In the genomic region with DNA sequence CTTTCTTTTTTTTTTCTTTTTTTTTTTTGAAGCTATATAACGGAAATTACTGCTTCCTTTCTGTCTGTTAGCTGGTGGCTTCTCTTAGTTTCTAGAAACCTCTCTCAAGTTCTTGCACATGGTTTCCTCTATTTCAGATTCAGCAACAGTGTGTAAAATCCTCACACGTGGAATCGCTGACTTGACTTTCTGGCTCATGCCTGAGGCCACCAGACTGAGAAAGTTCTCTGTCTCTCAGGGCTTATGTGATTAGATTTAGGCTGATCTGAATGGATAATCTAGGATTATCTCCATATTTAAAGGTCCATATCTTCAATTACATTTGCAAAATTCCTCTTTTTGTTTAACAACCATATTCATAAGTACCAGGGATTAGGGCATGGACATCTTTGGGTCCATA, we compare ENCODE assay signal across 37 cellular contexts.
"Had no signal": no experiment of that assay in that cellular context is flagged by ENCODE, and none has a peak within 500 bp of the region (broad histone marks: within the 10 kb centered on the region; RNA-seq: fewer than 3 reads in every experiment).

No MANE protein-coding gene starts in this region.

- H3K27me3 ChIP-seq: ascending aorta, cardiac muscle cell had no signal

- H3K4me3 Mint-ChIP-seq: activated CD4-positive, alpha-beta memory T cell treated with anti-CD3 and anti-CD28 coated beads, Interleukin-2, amount 10 ng/mL, durations not matched to agents 7 days and 5 days; activated CD4-positive, alpha-beta T cell treated with anti-CD3 and anti-CD28 coated beads for 36 hours; activated CD4-positive, alpha-beta T cell treated with anti-CD3 and anti-CD28 coated beads, Interleukin-2, amount 10 ng/mL, durations not matched to agents 7 days and 5 days; activated CD8-positive, alpha-beta memory T cell treated with anti-CD3 and anti-CD28 coated beads, Interleukin-2, amount 10 ng/mL, durations not matched to agents 7 days and 5 days; activated CD8-positive, alpha-beta T cell treated with anti-CD3 and anti-CD28 coated beads, Interleukin-2, amount 10 ng/mL, durations not matched to agents 7 days and 5 days; activated naive CD4-positive, alpha-beta T cell treated with anti-CD3 and anti-CD28 coated beads, Interleukin-2, amount 10 ng/mL, durations not matched to agents 7 days and 5 days; activated naive CD4-positive, alpha-beta T cell treated with anti-CD3 and anti-CD28 coated beads, Interleukin-2, amount 50 U/mL, for 24 hours; activated naive CD8-positive, alpha-beta T cell; activated naive CD8-positive, alpha-beta T cell treated with anti-CD3 and anti-CD28 coated beads, Interleukin-2, amount 10 ng/mL, durations not matched to agents 7 days and 5 days; activated naive CD8-positive, alpha-beta T cell treated with anti-CD3 and anti-CD28 coated beads, Interleukin-2, amount 50 U/mL, for 24 hours; activated T-cell treated with anti-CD3 and anti-CD28 coated beads, Interleukin-2, amount 50 U/mL, for 24 hours; activated T-helper 17 cell treated with anti-CD3 and anti-CD28 coated beads, Interleukin-2, amount 50 U/mL, for 72 hours; brain; central memory CD8-positive, alpha-beta T cell; T-helper 1 cell treated with Interleukin-12 subunit alpha and Interleukin-12 subunit beta and Interleukin-4 antibody, amounts not matched to agents 30 μg/mL and 1 μg/mL, for 36 hours; T-helper 2 cell treated with Interferon-gamma antibody and Interleukin-4, amounts not matched to agents 5 μg/mL and 100 μg/mL, for 36 hours; WTC11 had no signal

- H3K36me3 ChIP-seq: ascending aorta, cardiac muscle cell had no signal

- H3K27me3 Mint-ChIP-seq: activated CD4-positive, alpha-beta memory T cell treated with anti-CD3 and anti-CD28 coated beads, Interleukin-2, amount 10 ng/mL, durations not matched to agents 7 days and 5 days; activated CD4-positive, alpha-beta T cell treated with anti-CD3 and anti-CD28 coated beads for 36 hours; activated CD4-positive, alpha-beta T cell treated with anti-CD3 and anti-CD28 coated beads, Interleukin-2, amount 10 ng/mL, durations not matched to agents 7 days and 5 days; activated CD8-positive, alpha-beta memory T cell treated with anti-CD3 and anti-CD28 coated beads, Interleukin-2, amount 10 ng/mL, durations not matched to agents 7 days and 5 days; activated naive CD4-positive, alpha-beta T cell treated with anti-CD3 and anti-CD28 coated beads, Interleukin-2, amount 10 ng/mL, durations not matched to agents 7 days and 5 days; activated naive CD4-positive, alpha-beta T cell treated with anti-CD3 and anti-CD28 coated beads, Interleukin-2, amount 50 U/mL, for 24 hours; activated naive CD8-positive, alpha-beta T cell; activated naive CD8-positive, alpha-beta T cell treated with anti-CD3 and anti-CD28 coated beads, Interleukin-2, amount 10 ng/mL, durations not matched to agents 7 days and 5 days; activated naive CD8-positive, alpha-beta T cell treated with anti-CD3 and anti-CD28 coated beads, Interleukin-2, amount 50 U/mL, for 24 hours; activated T-cell treated with anti-CD3 and anti-CD28 coated beads, Interleukin-2, amount 50 U/mL, for 24 hours; activated T-helper 17 cell treated with anti-CD3 and anti-CD28 coated beads, Interleukin-2, amount 50 U/mL, for 72 hours; brain; central memory CD8-positive, alpha-beta T cell had no signal

- H3K27ac ChIP-seq: ascending aorta, cardiac muscle cell, VCaP had no signal

- ATAC-seq: activated CD4-positive, alpha-beta T cell treated with anti-CD3 and anti-CD28 coated beads for 36 hours; activated CD4-positive, CD25-positive, alpha-beta regulatory T cell treated with anti-CD3 and anti-CD28 coated beads, Interleukin-2, amount 50 U/mL, for 24 hours; activated CD8-positive, alpha-beta memory T cell treated with anti-CD3 and anti-CD28 coated beads, Interleukin-2, amount 10 ng/mL, durations not matched to agents 7 days and 5 days; activated CD8-positive, alpha-beta T cell treated with anti-CD3 and anti-CD28 coated beads, Interleukin-2, amount 10 ng/mL, durations not matched to agents 7 days and 5 days; activated naive CD8-positive, alpha-beta T cell treated with anti-CD3 and anti-CD28 coated beads, Interleukin-2, amount 50 U/mL, for 24 hours; activated T-helper 17 cell treated with anti-CD3 and anti-CD28 coated beads, Interleukin-2, amount 50 U/mL, for 72 hours; WTC11 had no signal

- H3K36me3 Mint-ChIP-seq: activated CD8-positive, alpha-beta memory T cell treated with anti-CD3 and anti-CD28 coated beads, Interleukin-2, amount 10 ng/mL, durations not matched to agents 7 days and 5 days; activated naive CD4-positive, alpha-beta T cell treated with anti-CD3 and anti-CD28 coated beads, Interleukin-2, amount 10 ng/mL, durations not matched to agents 7 days and 5 days; activated naive CD4-positive, alpha-beta T cell treated with anti-CD3 and anti-CD28 coated beads, Interleukin-2, amount 50 U/mL, for 24 hours; activated naive CD8-positive, alpha-beta T cell; activated naive CD8-positive, alpha-beta T cell treated with anti-CD3 and anti-CD28 coated beads, Interleukin-2, amount 10 ng/mL, durations not matched to agents 7 days and 5 days; brain; WTC11 had no signal

- H3K9me3 ChIP-seq: ascending aorta had no signal

- H3K27ac Mint-ChIP-seq: activated CD4-positive, alpha-beta memory T cell treated with anti-CD3 and anti-CD28 coated beads, Interleukin-2, amount 10 ng/mL, durations not matched to agents 7 days and 5 days; activated CD4-positive, alpha-beta T cell treated with anti-CD3 and anti-CD28 coated beads for 36 hours; activated CD4-positive, alpha-beta T cell treated with anti-CD3 and anti-CD28 coated beads, Interleukin-2, amount 10 ng/mL, durations not matched to agents 7 days and 5 days; activated CD8-positive, alpha-beta memory T cell treated with anti-CD3 and anti-CD28 coated beads, Interleukin-2, amount 10 ng/mL, durations not matched to agents 7 days and 5 days; activated CD8-positive, alpha-beta T cell treated with anti-CD3 and anti-CD28 coated beads, Interleukin-2, amount 10 ng/mL, durations not matched to agents 7 days and 5 days; activated naive CD4-positive, alpha-beta T cell treated with anti-CD3 and anti-CD28 coated beads, Interleukin-2, amount 10 ng/mL, durations not matched to agents 7 days and 5 days; activated naive CD4-positive, alpha-beta T cell treated with anti-CD3 and anti-CD28 coated beads, Interleukin-2, amount 50 U/mL, for 24 hours; activated naive CD8-positive, alpha-beta T cell; activated naive CD8-positive, alpha-beta T cell treated with anti-CD3 and anti-CD28 coated beads, Interleukin-2, amount 10 ng/mL, durations not matched to agents 7 days and 5 days; activated naive CD8-positive, alpha-beta T cell treated with anti-CD3 and anti-CD28 coated beads, Interleukin-2, amount 50 U/mL, for 24 hours; activated T-cell treated with anti-CD3 and anti-CD28 coated beads, Interleukin-2, amount 50 U/mL, for 24 hours; activated T-helper 17 cell treated with anti-CD3 and anti-CD28 coated beads, Interleukin-2, amount 50 U/mL, for 72 hours; brain; T-helper 1 cell treated with Interleukin-12 subunit alpha and Interleukin-12 subunit beta and Interleukin-4 antibody, amounts not matched to agents 30 μg/mL and 1 μg/mL, for 36 hours; T-helper 2 cell treated with Interferon-gamma antibody and Interleukin-4, amounts not matched to agents 5 μg/mL and 100 μg/mL, for 36 hours; WTC11 had no signal

- H3K9me3 Mint-ChIP-seq: activated T-helper 17 cell treated with anti-CD3 and anti-CD28 coated beads, Interleukin-2, amount 50 U/mL, for 72 hours; brain had no signal

- DNase-seq: activated CD4-positive, alpha-beta memory T cell treated with anti-CD3 and anti-CD28 coated beads, Interleukin-2, amount 10 ng/mL, durations not matched to agents 7 days and 5 days; activated CD4-positive, alpha-beta T cell treated with anti-CD3 and anti-CD28 coated beads for 1 hour; activated CD4-positive, alpha-beta T cell treated with anti-CD3 and anti-CD28 coated beads for 36 hours; activated CD4-positive, alpha-beta T cell treated with anti-CD3 and anti-CD28 coated beads for 48 hours; activated CD4-positive, alpha-beta T cell treated with anti-CD3 and anti-CD28 coated beads, Interleukin-2, amount 10 ng/mL, durations not matched to agents 7 days and 5 days; activated CD4-positive, alpha-beta T cell treated with anti-CD3 and anti-CD28 coated beads, Interleukin-2, amount 50 U/mL, for 48 hours; activated CD4-positive, CD25-positive, alpha-beta regulatory T cell; activated CD8-positive, alpha-beta memory T cell treated with anti-CD3 and anti-CD28 coated beads for 24 hours; activated CD8-positive, alpha-beta memory T cell treated with anti-CD3 and anti-CD28 coated beads, Interleukin-2, amount 10 ng/mL, durations not matched to agents 7 days and 5 days; activated CD8-positive, alpha-beta memory T cell treated with anti-CD3 and anti-CD28 coated beads, Interleukin-2, amount 50 U/mL, for 48 hours; activated CD8-positive, alpha-beta T cell treated with anti-CD3 and anti-CD28 coated beads, Interleukin-2, amount 10 ng/mL, durations not matched to agents 7 days and 5 days; activated gamma-delta T cell; activated naive CD4-positive, alpha-beta T cell treated with anti-CD3 and anti-CD28 coated beads, Interleukin-2, amount 10 ng/mL, durations not matched to agents 7 days and 5 days; activated naive CD4-positive, alpha-beta T cell treated with Interleukin-2 at 50 U/mL for 16 hours; activated naive CD8-positive, alpha-beta T cell treated with anti-CD3 and anti-CD28 coated beads, Interleukin-2, amount 10 ng/mL, durations not matched to agents 7 days and 5 days; activated naive CD8-positive, alpha-beta T cell treated with anti-CD3 and anti-CD28 coated beads, Interleukin-2, amount 50 U/mL, for 24 hours; activated T-cell treated with anti-CD3 and anti-CD28 coated beads, Interleukin-2, amount 50 U/mL, for 24 hours; activated T-cell treated with anti-CD3 and anti-CD28 coated beads, Interleukin-2, amount 50 U/mL, for 48 hours; amygdala; anterior cingulate cortex; caudate nucleus; cerebellar nuclear complex; T-helper 2 cell; T-helper 9 cell had no signal

- H3K4me3 ChIP-seq: ascending aorta, cardiac muscle cell had no signal

- H3K4me1 ChIP-seq: ascending aorta had no signal

- FAIRE-seq: bronchial epithelial cell had no signal

- H3K4me1 Mint-ChIP-seq: activated CD4-positive, alpha-beta memory T cell treated with anti-CD3 and anti-CD28 coated beads, Interleukin-2, amount 10 ng/mL, durations not matched to agents 7 days and 5 days; activated CD4-positive, alpha-beta T cell treated with anti-CD3 and anti-CD28 coated beads for 36 hours; activated CD4-positive, alpha-beta T cell treated with anti-CD3 and anti-CD28 coated beads, Interleukin-2, amount 10 ng/mL, durations not matched to agents 7 days and 5 days; activated CD8-positive, alpha-beta memory T cell treated with anti-CD3 and anti-CD28 coated beads, Interleukin-2, amount 10 ng/mL, durations not matched to agents 7 days and 5 days; activated naive CD4-positive, alpha-beta T cell treated with anti-CD3 and anti-CD28 coated beads, Interleukin-2, amount 10 ng/mL, durations not matched to agents 7 days and 5 days; activated naive CD4-positive, alpha-beta T cell treated with anti-CD3 and anti-CD28 coated beads, Interleukin-2, amount 50 U/mL, for 24 hours; activated naive CD8-positive, alpha-beta T cell treated with anti-CD3 and anti-CD28 coated beads, Interleukin-2, amount 10 ng/mL, durations not matched to agents 7 days and 5 days; activated naive CD8-positive, alpha-beta T cell treated with anti-CD3 and anti-CD28 coated beads, Interleukin-2, amount 50 U/mL, for 24 hours; activated T-helper 17 cell treated with anti-CD3 and anti-CD28 coated beads, Interleukin-2, amount 50 U/mL, for 72 hours; brain; central memory CD8-positive, alpha-beta T cell had no signal
